ENCODE assay signal across 12 cellular contexts in the genomic region with DNA sequence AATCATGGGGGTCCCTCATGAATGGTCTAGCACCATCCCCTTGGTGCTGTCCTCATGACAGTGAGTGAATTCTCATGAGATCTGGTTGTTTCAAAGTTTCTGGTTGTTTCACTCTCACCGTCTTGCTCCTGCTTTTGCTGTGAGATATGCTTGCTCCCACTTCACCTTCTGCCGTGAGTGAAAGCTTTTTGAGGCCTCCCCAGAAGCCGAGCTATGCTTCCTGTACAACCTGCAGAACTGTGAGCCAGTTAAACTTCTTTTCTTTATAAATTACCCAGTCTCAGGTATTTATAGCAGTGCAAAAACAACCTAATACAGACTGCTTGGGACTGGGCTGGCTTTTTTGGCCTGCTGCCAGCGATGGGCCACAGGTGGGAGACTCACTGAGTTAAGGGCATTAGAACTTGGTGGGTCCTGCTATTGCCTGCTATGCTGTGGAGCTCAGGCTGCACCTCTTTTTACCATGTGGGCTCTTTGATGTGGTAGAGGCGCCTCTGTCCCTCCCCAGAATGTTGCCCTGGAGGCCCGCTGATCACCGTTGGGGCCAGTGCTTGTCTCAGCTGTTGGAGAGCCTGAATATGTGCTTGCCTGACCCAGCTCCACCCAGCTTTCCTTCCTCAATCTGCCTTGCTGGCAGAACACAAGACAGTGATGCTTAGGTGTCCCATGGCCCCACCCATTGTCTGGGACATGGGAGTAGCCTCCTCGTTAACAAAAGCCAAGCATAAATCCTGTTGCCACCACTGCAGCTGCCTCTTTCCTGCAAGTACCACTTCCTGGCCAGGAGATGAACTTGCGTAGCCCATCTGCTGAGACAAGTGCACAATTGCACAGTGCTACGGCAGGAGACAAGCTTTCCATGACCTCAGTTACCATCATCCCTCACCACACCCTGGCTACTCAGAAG. TPM values are rescaled to one million over a fixed set of nuclear protein-coding genes. Genes with fewer than 3 reads are reported as not detected.
DNase-seq lines count a peak whose midpoint lies in the region; ATAC-seq lines count a peak whose summit lies in the region.
"Had no signal": no experiment of that assay in that cellular context is flagged by ENCODE, and none has a peak within 500 bp of the region (broad histone marks: within the 10 kb centered on the region; RNA-seq: fewer than 3 reads in every experiment).

No MANE protein-coding gene starts in this region.

- peak; percentile 79 for ATAC-seq in activated CD8-positive, alpha-beta memory T cell treated with anti-CD3 and anti-CD28 coated beads, Interleukin-2, amount 10 ng/mL, durations not matched to agents 7 days and 5 days
- peak; percentile 95 for ATAC-seq in stimulated activated effector memory CD8-positive, alpha-beta T cell treated with anti-CD3 and anti-CD28 coated beads, Interleukin-12 subunit alpha, Interleukin-12 subunit beta, amount 100 ng/mL, for 72 hours
- no peak for ATAC-seq in HG03469 (IDR thresholded peaks at IDR 0.05; ENCODE audit: unreplicated experiment)

- peaks cover 56% of the 10 kb centered on the region for H3K36me3 Mint-ChIP-seq in activated CD8-positive, alpha-beta memory T cell treated with anti-CD3 and anti-CD28 coated beads, Interleukin-2, amount 10 ng/mL, durations not matched to agents 7 days and 5 days
- H3K36me3 Mint-ChIP-seq in stimulated activated effector memory CD8-positive, alpha-beta T cell treated with anti-CD3 and anti-CD28 coated beads, Interleukin-12 subunit alpha, Interleukin-12 subunit beta, amount 100 ng/mL, for 72 hours: peaks cover 99% of the 10 kb centered on the region

- DNase-seq in activated CD8-positive, alpha-beta memory T cell treated with anti-CD3 and anti-CD28 coated beads, Interleukin-2, amount 10 ng/mL, durations not matched to agents 7 days and 5 days: peak; percentile 88
- DNase-seq in activated CD8-positive, alpha-beta memory T cell treated with anti-CD3 and anti-CD28 coated beads, Interleukin-2, amount 50 U/mL, for 4 hours: no peak
- DNase-seq in activated CD4-positive, alpha-beta T cell treated with anti-CD3 and anti-CD28 coated beads, Interleukin-2, amount 50 U/mL, for 48 hours: peak; percentile 29 to 48
- peak; percentile 49 for DNase-seq in central memory CD4-positive, alpha-beta T cell
- peak in 1 of 2 donors; percentile 69 for DNase-seq in stimulated activated effector memory CD8-positive, alpha-beta T cell treated with anti-CD3 and anti-CD28 coated beads, Interleukin-12 subunit alpha, Interleukin-12 subunit beta, amount 100 ng/mL, for 72 hours (ENCODE audit: low spot score in 2 of 2)
- DNase-seq in NCI-H748 treated with DMSO at 0.1 percent for 48 hours (lab: John Stamatoyannopoulos, UW): no peak
- no peak for DNase-seq in SW 1271 (lab: John Stamatoyannopoulos, UW)
- DNase-seq: DMS 273 treated with DMSO at 0.1 percent for 48 hours, mesenchymal stem cell, NCI-H774, transverse colon had no signal

- H3K4me1 Mint-ChIP-seq in activated CD8-positive, alpha-beta memory T cell treated with anti-CD3 and anti-CD28 coated beads, Interleukin-2, amount 10 ng/mL, durations not matched to agents 7 days and 5 days: peaks cover 58% of the 10 kb centered on the region
- peaks cover 83% of the 10 kb centered on the region for H3K4me1 Mint-ChIP-seq in stimulated activated effector memory CD8-positive, alpha-beta T cell treated with anti-CD3 and anti-CD28 coated beads, Interleukin-12 subunit alpha, Interleukin-12 subunit beta, amount 100 ng/mL, for 72 hours

- H3K27me3 Mint-ChIP-seq in activated CD8-positive, alpha-beta memory T cell treated with anti-CD3 and anti-CD28 coated beads, Interleukin-2, amount 10 ng/mL, durations not matched to agents 7 days and 5 days: no peaks in the 10 kb centered on the region

- H3K27ac Mint-ChIP-seq in activated CD8-positive, alpha-beta memory T cell treated with anti-CD3 and anti-CD28 coated beads, Interleukin-2, amount 10 ng/mL, durations not matched to agents 7 days and 5 days: peak overlapping the region; percentile 87
- H3K27ac Mint-ChIP-seq in stimulated activated effector memory CD8-positive, alpha-beta T cell treated with anti-CD3 and anti-CD28 coated beads, Interleukin-12 subunit alpha, Interleukin-12 subunit beta, amount 100 ng/mL, for 72 hours: peak overlapping the region; percentile 92

- CTCF ChIA-PET in activated CD8-positive, alpha-beta memory T cell treated with anti-CD3 and anti-CD28 coated beads, Interleukin-2, amount 10 ng/mL, durations not matched to agents 7 days and 5 days (lab: Charles Lee): interaction anchor here (1.2 to 4.4 kb wide), 4 partner anchors 29 to 518 kb away, joined by 4 to 32 read pairs (median 6); no protein-coding TSS in a partner anchor

- peak overlapping the region; percentile 48 for H3K4me3 Mint-ChIP-seq in activated CD8-positive, alpha-beta memory T cell treated with anti-CD3 and anti-CD28 coated beads, Interleukin-2, amount 10 ng/mL, durations not matched to agents 7 days and 5 days
- peak overlapping the region; percentile 63 for H3K4me3 Mint-ChIP-seq in stimulated activated effector memory CD8-positive, alpha-beta T cell treated with anti-CD3 and anti-CD28 coated beads, Interleukin-12 subunit alpha, Interleukin-12 subunit beta, amount 100 ng/mL, for 72 hours

- H3K9me3 Mint-ChIP-seq in activated CD8-positive, alpha-beta memory T cell treated with anti-CD3 and anti-CD28 coated beads, Interleukin-2, amount 10 ng/mL, durations not matched to agents 7 days and 5 days (ENCODE audit: low read depth): peaks cover 3% of the 10 kb centered on the region
- no peaks in the 10 kb centered on the region for H3K9me3 Mint-ChIP-seq in stimulated activated effector memory CD8-positive, alpha-beta T cell treated with anti-CD3 and anti-CD28 coated beads, Interleukin-12 subunit alpha, Interleukin-12 subunit beta, amount 100 ng/mL, for 72 hours

RNA-seq across cellular contexts. Expression of gene IGF2R, which starts 47.1 kb away (rescaled TPM):
- 10 to 100 TPM; 74.5 to 83.1 TPM for total RNA-seq in activated CD8-positive, alpha-beta memory T cell treated with anti-CD3 and anti-CD28 coated beads, Interleukin-2, amount 10 ng/mL, durations not matched to agents 7 days and 5 days

Comparison
In these comparisons a context has a peak if more than half of its experiments do, and no peak if none do; other contexts are left out.
1. DNase-seq: peak in activated CD8-positive, alpha-beta memory T cell treated with anti-CD3 and anti-CD28 coated beads, Interleukin-2, amount 10 ng/mL, durations not matched to agents 7 days and 5 days (single experiment), activated CD4-positive, alpha-beta T cell treated with anti-CD3 and anti-CD28 coated beads, Interleukin-2, amount 50 U/mL, for 48 hours (2 of 2) and central memory CD4-positive, alpha-beta T cell (single experiment); none in activated CD8-positive, alpha-beta memory T cell treated with anti-CD3 and anti-CD28 coated beads, Interleukin-2, amount 50 U/mL, for 4 hours (single experiment), NCI-H748 treated with DMSO at 0.1 percent for 48 hours (single experiment) and SW 1271 (0 of 2).